In genomic region chr2:95024306-95024880, GRCh38 we compare ENCODE assay signal across 10 cellular contexts. TPM values are rescaled to one million over a fixed set of nuclear protein-coding genes. Genes with fewer than 3 reads are reported as not detected.
DNase-seq lines count a peak whose midpoint lies in the region; ATAC-seq and TF ChIP-seq lines count a peak whose summit lies in the region.
"Had no signal": no experiment of that assay in that cellular context is flagged by ENCODE, and none has a peak within 500 bp of the region (broad histone marks: within the 10 kb centered on the region; RNA-seq: fewer than 3 reads in every experiment).

No MANE protein-coding gene starts in this region.

- no peak for ATAC-seq in activated CD8-positive, alpha-beta memory T cell treated with anti-CD3 and anti-CD28 coated beads, Interleukin-2, amount 10 ng/mL, durations not matched to agents 7 days and 5 days
- no peak for ATAC-seq in stimulated activated naive CD8-positive, alpha-beta T cell treated with anti-CD3 and anti-CD28 coated beads, Interleukin-15, amount 100 ng/mL, for 72 hours
- ATAC-seq in SK-N-SH treated with all-trans-retinoic acid at 6 μM for 48 hours: no peak

- H3K4me1 Mint-ChIP-seq in activated CD8-positive, alpha-beta memory T cell treated with anti-CD3 and anti-CD28 coated beads, Interleukin-2, amount 10 ng/mL, durations not matched to agents 7 days and 5 days: peaks cover 48% of the 10 kb centered on the region
- peaks cover 63% of the 10 kb centered on the region for H3K4me1 Mint-ChIP-seq in activated CD4-positive, alpha-beta memory T cell treated with anti-CD3 and anti-CD28 coated beads, Interleukin-2, amount 10 ng/mL, durations not matched to agents 7 days and 5 days
- peaks cover 76% of the 10 kb centered on the region for H3K4me1 Mint-ChIP-seq in stimulated activated naive CD8-positive, alpha-beta T cell treated with anti-CD3 and anti-CD28 coated beads, Interleukin-15, amount 100 ng/mL, for 72 hours

- H3K36me3 Mint-ChIP-seq in activated CD8-positive, alpha-beta memory T cell treated with anti-CD3 and anti-CD28 coated beads, Interleukin-2, amount 10 ng/mL, durations not matched to agents 7 days and 5 days: peaks cover 14% of the 10 kb centered on the region
- H3K36me3 Mint-ChIP-seq in activated CD4-positive, alpha-beta memory T cell treated with anti-CD3 and anti-CD28 coated beads, Interleukin-2, amount 10 ng/mL, durations not matched to agents 7 days and 5 days (ENCODE audit: low read depth): peaks cover 34% of the 10 kb centered on the region

- POLR2A ChIA-PET in activated CD4-positive, alpha-beta memory T cell treated with anti-CD3 and anti-CD28 coated beads, Interleukin-2, amount 10 ng/mL, durations not matched to agents 7 days and 5 days (lab: Charles Lee): interaction anchor here (0.6 to 8.8 kb wide), 11 partner anchors 9 to 97 kb away, joined by 3 to 432 read pairs (median 10); partner anchors contain the start of gene MRPS5

- DNase-seq in activated CD8-positive, alpha-beta memory T cell treated with anti-CD3 and anti-CD28 coated beads, Interleukin-2, amount 10 ng/mL, durations not matched to agents 7 days and 5 days: no peak
- DNase-seq in activated CD8-positive, alpha-beta memory T cell treated with anti-CD3 and anti-CD28 coated beads, Interleukin-2, amount 50 U/mL, for 48 hours: no peak
- DNase-seq in activated CD4-positive, alpha-beta memory T cell treated with anti-CD3 and anti-CD28 coated beads, Interleukin-2, amount 10 ng/mL, durations not matched to agents 7 days and 5 days: no peak
- DNase-seq in inferior parietal cortex (ENCODE audit: extremely low spot score) (peak; percentile 80), SKM-1 (lab: John Stamatoyannopoulos, UW; ENCODE audit: unreplicated experiment) (no peak), NCI-H2081 treated with DMSO at 0.1 percent for 48 hours (lab: John Stamatoyannopoulos, UW) (no peak)
- no peak for DNase-seq in stimulated activated naive CD8-positive, alpha-beta T cell treated with anti-CD3 and anti-CD28 coated beads, Interleukin-15, amount 100 ng/mL, for 72 hours
- DNase-seq: NCI-H2171, SHP77 had no signal

- H3K9me3 Mint-ChIP-seq in activated CD8-positive, alpha-beta memory T cell treated with anti-CD3 and anti-CD28 coated beads, Interleukin-2, amount 10 ng/mL, durations not matched to agents 7 days and 5 days (ENCODE audit: low read depth): no peaks in the 10 kb centered on the region
- no peaks in the 10 kb centered on the region for H3K9me3 Mint-ChIP-seq in activated CD4-positive, alpha-beta memory T cell treated with anti-CD3 and anti-CD28 coated beads, Interleukin-2, amount 10 ng/mL, durations not matched to agents 7 days and 5 days
- no peaks in the 10 kb centered on the region for H3K9me3 Mint-ChIP-seq in stimulated activated naive CD8-positive, alpha-beta T cell treated with anti-CD3 and anti-CD28 coated beads, Interleukin-15, amount 100 ng/mL, for 72 hours

- no peak overlapping the region for H3K27ac Mint-ChIP-seq in activated CD8-positive, alpha-beta memory T cell treated with anti-CD3 and anti-CD28 coated beads, Interleukin-2, amount 10 ng/mL, durations not matched to agents 7 days and 5 days
- peak overlapping the region; percentile 68 for H3K27ac Mint-ChIP-seq in activated CD4-positive, alpha-beta memory T cell treated with anti-CD3 and anti-CD28 coated beads, Interleukin-2, amount 10 ng/mL, durations not matched to agents 7 days and 5 days
- no peak overlapping the region for H3K27ac Mint-ChIP-seq in stimulated activated naive CD8-positive, alpha-beta T cell treated with anti-CD3 and anti-CD28 coated beads, Interleukin-15, amount 100 ng/mL, for 72 hours

- peaks cover 33% of the 10 kb centered on the region for H3K27me3 Mint-ChIP-seq in activated CD8-positive, alpha-beta memory T cell treated with anti-CD3 and anti-CD28 coated beads, Interleukin-2, amount 10 ng/mL, durations not matched to agents 7 days and 5 days
- H3K27me3 Mint-ChIP-seq in activated CD4-positive, alpha-beta memory T cell treated with anti-CD3 and anti-CD28 coated beads, Interleukin-2, amount 10 ng/mL, durations not matched to agents 7 days and 5 days: peaks cover 5% of the 10 kb centered on the region
- no peaks in the 10 kb centered on the region for H3K27me3 Mint-ChIP-seq in stimulated activated naive CD8-positive, alpha-beta T cell treated with anti-CD3 and anti-CD28 coated beads, Interleukin-15, amount 100 ng/mL, for 72 hours

- H3K4me3 Mint-ChIP-seq in activated CD8-positive, alpha-beta memory T cell treated with anti-CD3 and anti-CD28 coated beads, Interleukin-2, amount 10 ng/mL, durations not matched to agents 7 days and 5 days: peak overlapping the region; percentile 71
- H3K4me3 Mint-ChIP-seq in activated CD4-positive, alpha-beta memory T cell treated with anti-CD3 and anti-CD28 coated beads, Interleukin-2, amount 10 ng/mL, durations not matched to agents 7 days and 5 days: peak overlapping the region; percentile 78
- peak overlapping the region; percentile 79 to 99 for H3K4me3 Mint-ChIP-seq in stimulated activated naive CD8-positive, alpha-beta T cell treated with anti-CD3 and anti-CD28 coated beads, Interleukin-15, amount 100 ng/mL, for 72 hours

- CTCF ChIA-PET in activated CD8-positive, alpha-beta memory T cell treated with anti-CD3 and anti-CD28 coated beads, Interleukin-2, amount 10 ng/mL, durations not matched to agents 7 days and 5 days (lab: Charles Lee): interaction anchor here (1.0 to 8.3 kb wide), 13 partner anchors 7 to 181 kb away, joined by 3 to 414 read pairs (median 11); partner anchors contain the start of gene MRPS5
- CTCF ChIA-PET in activated CD4-positive, alpha-beta memory T cell treated with anti-CD3 and anti-CD28 coated beads, Interleukin-2, amount 10 ng/mL, durations not matched to agents 7 days and 5 days (lab: Charles Lee): interaction anchor here (1.9 to 10.2 kb wide), 7 partner anchors 29 to 321 kb away, joined by 4 to 397 read pairs (median 25); partner anchors contain the start of genes MRPS5 and ZNF514

TF ChIP-seq in SK-N-SH treated with all-trans-retinoic acid at 6 μM for 48 hours, 23 proteins besides CTCF, POLR2A, EP300 and RAD21:
- TF ChIP-seq ZFP30 (CRISPR knock-in tag; IDR thresholded peaks at IDR 0.05): no peak
- no peak for TF ChIP-seq ESRRG (CRISPR knock-in tag; IDR thresholded peaks at IDR 0.05)
- TF ChIP-seq TCF4 (CRISPR knock-in tag; IDR thresholded peaks at IDR 0.05; ENCODE audit: borderline replicate concordance): no peak
- no peak for TF ChIP-seq ZFP3 (CRISPR knock-in tag; IDR thresholded peaks at IDR 0.05)
- TF ChIP-seq GLIS3 (CRISPR knock-in tag; IDR thresholded peaks at IDR 0.05): no peak
- TF ChIP-seq, protein P1, sequence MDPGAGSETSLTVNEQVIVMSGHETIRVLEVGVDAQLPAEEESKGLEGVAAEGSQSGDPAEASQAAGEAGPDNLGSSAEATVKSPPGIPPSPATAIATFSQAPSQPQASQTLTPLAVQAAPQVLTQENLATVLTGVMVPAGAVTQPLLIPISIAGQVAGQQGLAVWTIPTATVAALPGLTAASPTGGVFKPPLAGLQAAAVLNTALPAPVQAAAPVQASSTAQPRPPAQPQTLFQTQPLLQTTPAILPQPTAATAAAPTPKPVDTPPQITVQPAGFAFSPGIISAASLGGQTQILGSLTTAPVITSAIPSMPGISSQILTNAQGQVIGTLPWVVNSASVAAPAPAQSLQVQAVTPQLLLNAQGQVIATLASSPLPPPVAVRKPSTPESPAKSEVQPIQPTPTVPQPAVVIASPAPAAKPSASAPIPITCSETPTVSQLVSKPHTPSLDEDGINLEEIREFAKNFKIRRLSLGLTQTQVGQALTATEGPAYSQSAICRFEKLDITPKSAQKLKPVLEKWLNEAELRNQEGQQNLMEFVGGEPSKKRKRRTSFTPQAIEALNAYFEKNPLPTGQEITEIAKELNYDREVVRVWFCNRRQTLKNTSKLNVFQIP (CRISPR knock-in tag; IDR thresholded peaks at IDR 0.05; ENCODE audit: borderline replicate concordance, low read depth): no peak
- no peak for TF ChIP-seq ISL1 (CRISPR knock-in tag; IDR thresholded peaks at IDR 0.05)
TF ChIP-seq in SK-N-SH treated with all-trans-retinoic acid at 6 μM for 48 hours: peak in this region for 0.

RNA-seq across cellular contexts. Expression of gene MAL, which starts 1.1 kb away (rescaled TPM):
- total RNA-seq in activated CD8-positive, alpha-beta memory T cell treated with anti-CD3 and anti-CD28 coated beads, Interleukin-2, amount 10 ng/mL, durations not matched to agents 7 days and 5 days: 100 to 1,000 TPM in 1 of 2 experiments, 10 to 100 TPM in 1; 54.6 to 178 TPM
- total RNA-seq in activated CD4-positive, alpha-beta memory T cell treated with anti-CD3 and anti-CD28 coated beads, Interleukin-2, amount 10 ng/mL, durations not matched to agents 7 days and 5 days: 100 to 1,000 TPM; 202 to 210 TPM
